9 cellular contexts compared by ENCODE assay signal in genomic region chr17:80264048-80264792, GRCh38.
DNase-seq lines count a peak whose midpoint lies in the region; ATAC-seq, FAIRE-seq and TF ChIP-seq lines count a peak whose summit lies in the region.
"Had no signal": no experiment of that assay in that cellular context is flagged by ENCODE, and none has a peak within 500 bp of the region (broad histone marks: within the 10 kb centered on the region; RNA-seq: fewer than 3 reads in every experiment).

No MANE protein-coding gene starts in this region.

- TF ChIP-seq CTCF in AG10803 (conservative IDR thresholded peaks at IDR 0.05; ENCODE audit: low read length) (no peak), nephron (IDR thresholded peaks at IDR 0.05; ENCODE audit: unreplicated experiment in 3 of 3) (no peak)

- peak overlapping the region; percentile 95 for H3K9ac ChIP-seq in NT2/D1 (ENCODE audit: insufficient read length, low read depth)

- peak overlapping the region; percentile 49; the same call in 1 of the 2 replicates for H3K4me3 ChIP-seq in AG10803 (ENCODE audit: low read length)
- H3K4me3 ChIP-seq in NT2/D1 (ENCODE audit: insufficient read length, low read depth): no peak overlapping the region

- H3K4me1 ChIP-seq in NT2/D1 (ENCODE audit: insufficient read depth, insufficient read length): peaks cover 32% of the 10 kb centered on the region

- H3K4me3 Mint-ChIP-seq in nephron: peak overlapping the region; percentile 16 to 69 (median 61)

- H3K27me3 Mint-ChIP-seq in nephron (ENCODE audit: low read depth): no peaks in the 10 kb centered on the region

- H3K27ac Mint-ChIP-seq in nephron: no peak overlapping the region

- H3K9me3 Mint-ChIP-seq in nephron: no peaks in the 10 kb centered on the region

- no peaks in the 10 kb centered on the region for H3K9me3 ChIP-seq in NT2/D1 (ENCODE audit: insufficient read depth, low read length)

- no peak for ATAC-seq in GM18870 (IDR thresholded peaks at IDR 0.05; ENCODE audit: unreplicated experiment)

- DNase-seq in AG10803 (ENCODE audit: low read depth) (no peak), NT2/D1 (ENCODE audit: low read depth, low spot score) (no peak), GM19240 (ENCODE audit: insufficient read length, low spot score) (no peak), GM19239 (ENCODE audit: insufficient read length, low spot score) (no peak), EL (no peak)
- DNase-seq in activated naive CD8-positive, alpha-beta T cell treated with anti-CD3 and anti-CD28 coated beads, Interleukin-2, amount 50 U/mL, for 16 hours (ENCODE audit: low read depth, low spot score): peak; percentile 35

- peaks cover 19% of the 10 kb centered on the region for H3K4me1 Mint-ChIP-seq in nephron

- peaks cover 4% of the 10 kb centered on the region for H3K36me3 Mint-ChIP-seq in nephron (ENCODE audit: low read depth)

- no peaks in the 10 kb centered on the region for H3K27me3 ChIP-seq in NT2/D1 (ENCODE audit: insufficient read depth, insufficient read length)

- FAIRE-seq in GM19239 (lab: Jason Lieb, UNC): no peak
- FAIRE-seq: bronchial epithelial cell had no signal

- peaks cover 53% of the 10 kb centered on the region for H3K36me3 ChIP-seq in NT2/D1 (ENCODE audit: insufficient read depth, insufficient read length, low read length)
